In the genomic region with DNA sequence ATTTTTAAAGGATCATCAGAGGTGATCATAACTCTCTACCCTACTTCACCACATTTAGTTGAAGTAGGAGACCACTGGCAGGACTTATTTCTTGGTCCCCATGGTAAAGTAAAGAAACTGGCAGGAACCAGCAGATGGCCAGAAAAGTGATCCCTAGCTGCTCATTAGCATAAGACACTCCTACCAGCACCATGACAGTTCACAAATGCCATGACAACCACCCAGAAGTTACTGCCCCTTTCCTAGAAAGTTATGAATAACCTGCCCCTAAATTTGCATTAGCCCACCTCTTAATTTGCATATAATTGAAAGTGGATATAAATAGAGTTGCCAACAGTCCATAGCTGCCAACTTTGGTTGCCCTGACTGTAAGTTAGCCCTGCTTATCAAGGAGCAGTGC, we compare ENCODE assay signal across 1 cellular context.
TF ChIP-seq lines count a peak whose summit lies in the region.

No MANE protein-coding gene starts in this region.

TF ChIP-seq in GM12878, 131 proteins besides CTCF, POLR2A, EP300 and RAD21 (continued from another document):
- TF ChIP-seq, protein P1, sequence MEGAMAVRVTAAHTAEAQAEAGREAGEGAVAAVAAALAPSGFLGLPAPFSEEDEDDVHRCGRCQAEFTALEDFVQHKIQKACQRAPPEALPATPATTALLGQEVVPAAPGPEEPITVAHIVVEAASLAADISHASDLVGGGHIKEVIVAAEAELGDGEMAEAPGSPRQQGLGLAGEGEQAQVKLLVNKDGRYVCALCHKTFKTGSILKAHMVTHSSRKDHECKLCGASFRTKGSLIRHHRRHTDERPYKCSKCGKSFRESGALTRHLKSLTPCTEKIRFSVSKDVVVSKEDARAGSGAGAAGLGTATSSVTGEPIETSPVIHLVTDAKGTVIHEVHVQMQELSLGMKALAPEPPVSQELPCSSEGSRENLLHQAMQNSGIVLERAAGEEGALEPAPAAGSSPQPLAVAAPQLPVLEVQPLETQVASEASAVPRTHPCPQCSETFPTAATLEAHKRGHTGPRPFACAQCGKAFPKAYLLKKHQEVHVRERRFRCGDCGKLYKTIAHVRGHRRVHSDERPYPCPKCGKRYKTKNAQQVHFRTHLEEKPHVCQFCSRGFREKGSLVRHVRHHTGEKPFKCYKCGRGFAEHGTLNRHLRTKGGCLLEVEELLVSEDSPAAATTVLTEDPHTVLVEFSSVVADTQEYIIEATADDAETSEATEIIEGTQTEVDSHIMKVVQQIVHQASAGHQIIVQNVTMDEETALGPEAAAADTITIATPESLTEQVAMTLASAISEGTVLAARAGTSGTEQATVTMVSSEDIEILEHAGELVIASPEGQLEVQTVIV (IDR thresholded peaks at IDR 0.05; ENCODE audit: borderline replicate concordance, partially characterized antibody), result no peak
- no peak for TF ChIP-seq POLR2AphosphoS2 (IDR thresholded peaks at IDR 0.05; ENCODE audit: low read depth, low read length)
- no peak for TF ChIP-seq NFYA (IDR thresholded peaks at IDR 0.05; ENCODE audit: borderline replicate concordance, low read depth, low read length)
- no peak for TF ChIP-seq YY1 (IDR thresholded peaks at IDR 0.05; ENCODE audit: low read depth, low read length)
- TF ChIP-seq SRF (IDR thresholded peaks at IDR 0.05; ENCODE audit: low read depth in 2 of 2, low read length in 2 of 2), result no peak
- TF ChIP-seq HDAC2 (IDR thresholded peaks at IDR 0.05), result no peak
- TF ChIP-seq NFXL1 (IDR thresholded peaks at IDR 0.05; ENCODE audit: borderline replicate concordance), result no peak
- TF ChIP-seq RUNX3 (IDR thresholded peaks at IDR 0.05; ENCODE audit: low read length), result no peak
- TF ChIP-seq IRF4 (IDR thresholded peaks at IDR 0.05; ENCODE audit: low read depth, low read length), result no peak
- TF ChIP-seq NBN (IDR thresholded peaks at IDR 0.05), result no peak
- no peak for TF ChIP-seq ATF7 (IDR thresholded peaks at IDR 0.05; ENCODE audit: low read depth)
- TF ChIP-seq, protein P2, sequence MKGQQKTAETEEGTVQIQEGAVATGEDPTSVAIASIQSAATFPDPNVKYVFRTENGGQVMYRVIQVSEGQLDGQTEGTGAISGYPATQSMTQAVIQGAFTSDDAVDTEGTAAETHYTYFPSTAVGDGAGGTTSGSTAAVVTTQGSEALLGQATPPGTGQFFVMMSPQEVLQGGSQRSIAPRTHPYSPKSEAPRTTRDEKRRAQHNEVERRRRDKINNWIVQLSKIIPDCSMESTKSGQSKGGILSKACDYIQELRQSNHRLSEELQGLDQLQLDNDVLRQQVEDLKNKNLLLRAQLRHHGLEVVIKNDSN (IDR thresholded peaks at IDR 0.05; ENCODE audit: borderline replicate concordance, extremely low read length, insufficient read depth, low read depth, low read length), result no peak
- no peak for TF ChIP-seq ZBED1 (IDR thresholded peaks at IDR 0.05; ENCODE audit: borderline replicate concordance)
- TF ChIP-seq, protein P3, sequence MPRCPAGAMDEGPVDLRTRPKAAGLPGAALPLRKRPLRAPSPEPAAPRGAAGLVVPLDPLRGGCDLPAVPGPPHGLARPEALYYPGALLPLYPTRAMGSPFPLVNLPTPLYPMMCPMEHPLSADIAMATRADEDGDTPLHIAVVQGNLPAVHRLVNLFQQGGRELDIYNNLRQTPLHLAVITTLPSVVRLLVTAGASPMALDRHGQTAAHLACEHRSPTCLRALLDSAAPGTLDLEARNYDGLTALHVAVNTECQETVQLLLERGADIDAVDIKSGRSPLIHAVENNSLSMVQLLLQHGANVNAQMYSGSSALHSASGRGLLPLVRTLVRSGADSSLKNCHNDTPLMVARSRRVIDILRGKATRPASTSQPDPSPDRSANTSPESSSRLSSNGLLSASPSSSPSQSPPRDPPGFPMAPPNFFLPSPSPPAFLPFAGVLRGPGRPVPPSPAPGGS (IDR thresholded peaks at IDR 0.05; ENCODE audit: borderline replicate concordance, insufficient read depth, low read depth, low read length, poor library complexity, severe bottlenecking), result no peak
- no peak for TF ChIP-seq MYC (IDR thresholded peaks at IDR 0.05; ENCODE audit: insufficient read depth, insufficient read length, insufficient replicate concordance, low read length, severe bottlenecking)
- TF ChIP-seq, protein P4, sequence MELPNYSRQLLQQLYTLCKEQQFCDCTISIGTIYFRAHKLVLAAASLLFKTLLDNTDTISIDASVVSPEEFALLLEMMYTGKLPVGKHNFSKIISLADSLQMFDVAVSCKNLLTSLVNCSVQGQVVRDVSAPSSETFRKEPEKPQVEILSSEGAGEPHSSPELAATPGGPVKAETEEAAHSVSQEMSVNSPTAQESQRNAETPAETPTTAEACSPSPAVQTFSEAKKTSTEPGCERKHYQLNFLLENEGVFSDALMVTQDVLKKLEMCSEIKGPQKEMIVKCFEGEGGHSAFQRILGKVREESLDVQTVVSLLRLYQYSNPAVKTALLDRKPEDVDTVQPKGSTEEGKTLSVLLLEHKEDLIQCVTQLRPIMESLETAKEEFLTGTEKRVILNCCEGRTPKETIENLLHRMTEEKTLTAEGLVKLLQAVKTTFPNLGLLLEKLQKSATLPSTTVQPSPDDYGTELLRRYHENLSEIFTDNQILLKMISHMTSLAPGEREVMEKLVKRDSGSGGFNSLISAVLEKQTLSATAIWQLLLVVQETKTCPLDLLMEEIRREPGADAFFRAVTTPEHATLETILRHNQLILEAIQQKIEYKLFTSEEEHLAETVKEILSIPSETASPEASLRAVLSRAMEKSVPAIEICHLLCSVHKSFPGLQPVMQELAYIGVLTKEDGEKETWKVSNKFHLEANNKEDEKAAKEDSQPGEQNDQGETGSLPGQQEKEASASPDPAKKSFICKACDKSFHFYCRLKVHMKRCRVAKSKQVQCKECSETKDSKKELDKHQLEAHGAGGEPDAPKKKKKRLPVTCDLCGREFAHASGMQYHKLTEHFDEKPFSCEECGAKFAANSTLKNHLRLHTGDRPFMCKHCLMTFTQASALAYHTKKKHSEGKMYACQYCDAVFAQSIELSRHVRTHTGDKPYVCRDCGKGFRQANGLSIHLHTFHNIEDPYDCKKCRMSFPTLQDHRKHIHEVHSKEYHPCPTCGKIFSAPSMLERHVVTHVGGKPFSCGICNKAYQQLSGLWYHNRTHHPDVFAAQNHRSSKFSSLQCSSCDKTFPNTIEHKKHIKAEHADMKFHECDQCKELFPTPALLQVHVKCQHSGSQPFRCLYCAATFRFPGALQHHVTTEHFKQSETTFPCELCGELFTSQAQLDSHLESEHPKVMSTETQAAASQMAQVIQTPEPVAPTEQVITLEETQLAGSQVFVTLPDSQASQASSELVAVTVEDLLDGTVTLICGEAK (IDR thresholded peaks at IDR 0.05; ENCODE audit: borderline replicate concordance), result no peak
- no peak for TF ChIP-seq BMI1 (IDR thresholded peaks at IDR 0.05; ENCODE audit: borderline replicate concordance)
